ENCODE assay signal across 16 cellular contexts in the genomic region with DNA sequence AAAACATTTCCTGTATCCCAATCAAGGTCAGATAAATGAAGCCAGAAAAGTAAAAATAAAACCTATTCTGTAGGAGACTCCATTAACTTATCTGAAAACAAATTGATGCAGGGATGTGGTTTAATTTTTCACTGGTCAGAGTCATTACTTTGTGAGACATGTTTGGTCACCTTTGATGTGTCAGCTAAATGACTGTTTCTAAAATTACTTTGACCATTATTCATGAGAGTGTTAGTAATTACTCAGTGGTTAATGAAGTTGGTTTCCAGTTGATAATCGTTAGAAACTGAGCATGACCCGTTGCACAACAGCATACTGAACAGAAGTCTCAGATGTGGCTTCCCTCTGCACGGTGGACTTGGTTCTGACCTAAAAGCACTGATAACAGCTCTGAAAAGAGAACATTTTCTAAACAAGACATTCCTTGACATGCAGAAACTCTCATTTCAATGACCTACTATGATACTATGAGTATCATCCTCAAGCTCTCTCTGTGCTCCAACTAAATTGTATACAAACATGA.
"Had no signal": no experiment of that assay in that cellular context is flagged by ENCODE, and none has a peak within 500 bp of the region (broad histone marks: within the 10 kb centered on the region; RNA-seq: fewer than 3 reads in every experiment).

No MANE protein-coding gene starts in this region.

- H3K27ac ChIP-seq: coronary artery, hepatocyte had no signal

- ATAC-seq: left lobe of liver; naive thymus-derived CD4-positive, alpha-beta T cell; right cardiac atrium had no signal

- DNase-seq: effector CD4-positive, alpha-beta T cell; endodermal cell; foreskin melanocyte; head of caudate nucleus; mammary epithelial cell; naive thymus-derived CD4-positive, alpha-beta T cell; nephron progenitor cell; right cardiac atrium; stimulated activated CD4-positive, alpha-beta T cell treated with anti-CD3 and anti-CD28 coated beads, Interleukin-2, amount 100 ng/mL, for 48 hours; stimulated activated naive CD4-positive, alpha-beta T cell treated with Interleukin-2 at 50 U/mL for 16 hours; trophoblast cell had no signal

- FAIRE-seq: endothelial cell of umbilical vein had no signal

- H3K4me3 ChIP-seq: coronary artery, hepatocyte, smooth muscle cell had no signal

- H3K27me3 ChIP-seq: hepatocyte had no signal
